Comparison of ENCODE assay signal across 11 cellular contexts in the genomic region with DNA sequence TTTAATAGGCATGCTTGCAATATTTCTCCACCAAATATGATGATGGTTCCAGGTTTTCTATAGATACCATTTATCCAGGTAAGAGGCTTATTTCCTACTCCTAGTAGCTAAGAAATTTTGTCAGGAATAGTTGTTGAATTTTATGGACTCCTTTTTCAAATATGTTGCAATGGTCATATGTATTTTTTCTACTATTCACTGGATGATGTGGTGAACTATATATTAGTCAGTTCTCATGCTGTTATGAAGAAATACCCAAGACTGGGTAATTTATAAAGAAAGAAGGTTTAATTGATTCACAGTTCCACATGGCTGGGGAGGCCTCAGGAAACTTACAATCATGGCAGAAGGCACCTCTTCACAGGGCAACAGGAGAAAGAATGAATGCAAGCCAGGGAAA.
A peak's percentile ranks its signal among the peaks of the same experiment; 100 is the strongest.
DNase-seq lines count a peak whose midpoint lies in the region; ATAC-seq and TF ChIP-seq lines count a peak whose summit lies in the region.
"Had no signal": no experiment of that assay in that cellular context is flagged by ENCODE, and none has a peak within 500 bp of the region (broad histone marks: within the 10 kb centered on the region; RNA-seq: fewer than 3 reads in every experiment).

No MANE protein-coding gene starts in this region.

- H2AFZ ChIP-seq in GM23248 (no peak overlapping the region), HCT116 (ENCODE audit: low read depth, low read length, poor library complexity, severe bottlenecking) (no peak overlapping the region)

- in situ Hi-C loops in GM23248 (cut with MboI), result no loop called here

- POLR2A ChIA-PET in HCT116 (lab: Charles Lee) (no interaction called here), WTC11 (lab: Charles Lee) (no interaction called here)
- POLR2A ChIA-PET in activated CD4-positive, alpha-beta T cell treated with anti-CD3 and anti-CD28 coated beads, Interleukin-2, amount 10 ng/mL, durations not matched to agents 7 days and 5 days (lab: Charles Lee), result no interaction called here

- H3K9ac ChIP-seq in GM23248, result no peak overlapping the region
- H3K9ac ChIP-seq in HCT116 (ENCODE audit: low read length), result no peak overlapping the region
- H3K9ac ChIP-seq: BLaER1 had no signal

- H3K9me3 ChIP-seq in GM23248 (ENCODE audit: low read depth) (peaks cover 4% of the 10 kb centered on the region), HCT116 (ENCODE audit: control insufficient read depth in 1 of 2, insufficient read depth in 1 of 2, low read depth in 1 of 2, low read length in 2 of 2) (peaks cover 0 to under 1% of the 10 kb centered on the region in 2 experiments; a peak in 1 of 4 replicates), heart right ventricle (peaks cover 0 to 14% (median under 1%) of the 10 kb centered on the region in 11 donors)

- no TSS peak for BruUV-seq in HCT116 (replicated peaks; lab: Mats Ljungman, UMichigan)

- H3K4me2 ChIP-seq in GM23248 (ENCODE audit: unreplicated experiment), result peak overlapping the region; percentile 39
- peak overlapping the region; percentile 7; the same call in 1 of the 2 replicates for H3K4me2 ChIP-seq in HCT116 (ENCODE audit: low read length)
- H3K4me2 ChIP-seq: BLaER1 had no signal

- peaks cover 33% of the 10 kb centered on the region for H3K9me3 Mint-ChIP-seq in WTC11
- H3K9me3 Mint-ChIP-seq in activated CD4-positive, alpha-beta T cell treated with anti-CD3 and anti-CD28 coated beads, Interleukin-2, amount 10 ng/mL, durations not matched to agents 7 days and 5 days, result peaks cover 7% of the 10 kb centered on the region

- CTCF ChIA-PET in HCT116 (lab: Charles Lee), result no interaction called here
- CTCF ChIA-PET in WTC11 (lab: Charles Lee), result no interaction called here
- CTCF ChIA-PET in activated CD4-positive, alpha-beta T cell treated with anti-CD3 and anti-CD28 coated beads, Interleukin-2, amount 10 ng/mL, durations not matched to agents 7 days and 5 days (lab: Charles Lee), result interaction anchor here (0.7 kb wide), 1 partner anchor 178 kb away, joined by 3 read pairs; no protein-coding TSS in a partner anchor

- H3K36me3 ChIP-seq in GM23248 (ENCODE audit: low read depth) (no peaks in the 10 kb centered on the region), HCT116 (ENCODE audit: control insufficient read depth in 1 of 2, insufficient read depth in 2 of 2, low read length in 2 of 2) (no peaks in the 10 kb centered on the region), heart right ventricle (no peaks in the 10 kb centered on the region)
- H3K36me3 ChIP-seq: BLaER1 had no signal

- ATAC-seq in HCT116 (no peak), WTC11 (no peak), heart right ventricle (no peak)

- RAD21 ChIA-PET in HCT116 (lab: Charles Lee; ENCODE audit: low non-redundant PET in 1 of 2, low total read pairs in 2 of 2, uncharacterized antibody in 2 of 2, unreplicated experiment in 2 of 2), result no interaction called here

- DNase-seq in GM23248, result peak; percentile 45
- DNase-seq in HCT116 (ENCODE audit: low read depth, low spot score), result no peak
- DNase-seq in WTC11 (ENCODE audit: low spot score), result no peak
- no peak for DNase-seq in heart right ventricle
- no peak for DNase-seq in activated CD4-positive, alpha-beta T cell treated with anti-CD3 and anti-CD28 coated beads, Interleukin-2, amount 10 ng/mL, durations not matched to agents 7 days and 5 days
- DNase-seq in DMS153 (lab: John Stamatoyannopoulos, UW), result no peak
- DNase-seq: AML-193; Caco-2; CD8-positive, alpha-beta memory T cell; DMS53 had no signal

- H3K4me3 Mint-ChIP-seq in WTC11, result no peak overlapping the region
- no peak overlapping the region for H3K4me3 Mint-ChIP-seq in activated CD4-positive, alpha-beta T cell treated with anti-CD3 and anti-CD28 coated beads, Interleukin-2, amount 10 ng/mL, durations not matched to agents 7 days and 5 days
- H3K4me3 Mint-ChIP-seq: CD8-positive, alpha-beta memory T cell had no signal

- H3K27ac ChIP-seq in GM23248, result peak overlapping the region; percentile 77
- no peak overlapping the region for H3K27ac ChIP-seq in HCT116 (ENCODE audit: low read depth, low read length)
- peak overlapping the region in 1 of 10 donors; percentile 32 for H3K27ac ChIP-seq in heart right ventricle
- H3K27ac ChIP-seq: BLaER1 had no signal

- H3K9me2 ChIP-seq in GM23248 (ENCODE audit: insufficient read depth) (no peaks in the 10 kb centered on the region), HCT116 (ENCODE audit: insufficient read depth) (no peaks in the 10 kb centered on the region)

- intact Hi-C loops in HCT116 (cut with micrococcal nuclease), result no loop called here
- intact Hi-C loops in heart right ventricle (cut with DNase I), result no loop called here

- peaks cover 34% of the 10 kb centered on the region for H3K4me1 Mint-ChIP-seq in WTC11
- H3K4me1 Mint-ChIP-seq in activated CD4-positive, alpha-beta T cell treated with anti-CD3 and anti-CD28 coated beads, Interleukin-2, amount 10 ng/mL, durations not matched to agents 7 days and 5 days, result no peaks in the 10 kb centered on the region
- H3K4me1 Mint-ChIP-seq: CD8-positive, alpha-beta memory T cell had no signal

- H3K79me2 ChIP-seq in GM23248 (ENCODE audit: insufficient read depth) (no peaks in the 10 kb centered on the region), HCT116 (ENCODE audit: insufficient read depth, low read length) (no peaks in the 10 kb centered on the region)

- H3K27me3 Mint-ChIP-seq in WTC11 (ENCODE audit: low read depth), result no peaks in the 10 kb centered on the region
- H3K27me3 Mint-ChIP-seq in activated CD4-positive, alpha-beta T cell treated with anti-CD3 and anti-CD28 coated beads, Interleukin-2, amount 10 ng/mL, durations not matched to agents 7 days and 5 days, result no peaks in the 10 kb centered on the region
- H3K27me3 Mint-ChIP-seq: CD8-positive, alpha-beta memory T cell had no signal

- H3K27me3 ChIP-seq in GM23248 (replicated peaks; ENCODE audit: insufficient read depth) (no peaks in the 10 kb centered on the region), HCT116 (ENCODE audit: insufficient read depth, low read length) (no peaks in the 10 kb centered on the region), heart right ventricle (no peaks in the 10 kb centered on the region)
- H3K27me3 ChIP-seq: BLaER1 had no signal

- peaks cover 29% of the 10 kb centered on the region for H3K4me1 ChIP-seq in GM23248 (ENCODE audit: insufficient read depth)
- H3K4me1 ChIP-seq in HCT116 (ENCODE audit: control insufficient read depth in 1 of 2, insufficient read depth in 2 of 2, low read length in 2 of 2), result peaks cover 6 to 15% of the 10 kb centered on the region in 2 experiments; a peak in 2 of 4 replicates
- H3K4me1 ChIP-seq in heart right ventricle, result peaks cover 0 to 20% (median 9%) of the 10 kb centered on the region in 9 donors
- H3K4me1 ChIP-seq: BLaER1 had no signal

- no peak for TF ChIP-seq RAD21 in HCT116 (IDR thresholded peaks at IDR 0.05; ENCODE audit: low read depth)

- TF ChIP-seq CTCF in HCT116 (IDR thresholded peaks at IDR 0.05 in 2 of 3, conservative IDR thresholded peaks at IDR 0.05 in 1 of 3; ENCODE audit: borderline replicate concordance in 1 of 3, insufficient read depth in 1 of 3, low read depth in 2 of 3, low read length in 2 of 3), result no peak
- TF ChIP-seq CTCF in WTC11 (IDR thresholded peaks at IDR 0.05), result no peak
- TF ChIP-seq CTCF in heart right ventricle (IDR thresholded peaks at IDR 0.05), result no peak

- 0 out of 2 replicates have a peak overlapping the region, but pooled peaks have one; percentile 54 for H3K27ac Mint-ChIP-seq in WTC11
- H3K27ac Mint-ChIP-seq in activated CD4-positive, alpha-beta T cell treated with anti-CD3 and anti-CD28 coated beads, Interleukin-2, amount 10 ng/mL, durations not matched to agents 7 days and 5 days, result no peak overlapping the region
- H3K27ac Mint-ChIP-seq: CD8-positive, alpha-beta memory T cell had no signal

- no peak overlapping the region for H3K4me3 ChIP-seq in GM23248
- no peak overlapping the region for H3K4me3 ChIP-seq in HCT116 (replicated peaks in 1 of 2; ENCODE audit: low read depth in 1 of 2, low read length in 2 of 2)
- no peak overlapping the region for H3K4me3 ChIP-seq in heart right ventricle
- H3K4me3 ChIP-seq: BLaER1 had no signal

- TF ChIP-seq POLR2A in HCT116 (IDR thresholded peaks at IDR 0.05; ENCODE audit: borderline replicate concordance, extremely low read depth, insufficient read depth, insufficient read length), result no peak

- H4K20me1 ChIP-seq in GM23248 (ENCODE audit: insufficient read depth), result no peaks in the 10 kb centered on the region
- no peaks in the 10 kb centered on the region for H4K20me1 ChIP-seq in HCT116 (ENCODE audit: insufficient read depth)
- H4K20me1 ChIP-seq: BLaER1 had no signal

- H3F3A ChIP-seq in GM23248 (ENCODE audit: insufficient read depth), result peaks cover 24% of the 10 kb centered on the region; the same call in 1 of the 2 replicates

- H3K36me3 Mint-ChIP-seq in WTC11, result peaks cover 13% of the 10 kb centered on the region
- no peaks in the 10 kb centered on the region for H3K36me3 Mint-ChIP-seq in activated CD4-positive, alpha-beta T cell treated with anti-CD3 and anti-CD28 coated beads, Interleukin-2, amount 10 ng/mL, durations not matched to agents 7 days and 5 days (ENCODE audit: low read depth)

TF ChIP-seq in HCT116, 20 proteins besides CTCF, POLR2A, EP300 and RAD21 (continues in another document):
- TF ChIP-seq EZH2phosphoT487 (IDR thresholded peaks at IDR 0.05; ENCODE audit: borderline replicate concordance) (no peak), YY1 (IDR thresholded peaks at IDR 0.05; ENCODE audit: extremely low read depth, insufficient replicate concordance, low read depth, low read length) (no peak), TCF7L2 (IDR thresholded peaks at IDR 0.05; ENCODE audit: borderline replicate concordance, extremely low read depth, insufficient read depth, insufficient read length) (no peak), CBX3 (IDR thresholded peaks at IDR 0.05; ENCODE audit: low read depth) (no peak), ZFX (IDR thresholded peaks at IDR 0.05) (no peak)
- TF ChIP-seq, protein P1, sequence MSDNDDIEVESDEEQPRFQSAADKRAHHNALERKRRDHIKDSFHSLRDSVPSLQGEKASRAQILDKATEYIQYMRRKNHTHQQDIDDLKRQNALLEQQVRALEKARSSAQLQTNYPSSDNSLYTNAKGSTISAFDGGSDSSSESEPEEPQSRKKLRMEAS (IDR thresholded peaks at IDR 0.05), result no peak

TF ChIP-seq in WTC11, 78 proteins besides CTCF, POLR2A, EP300 and RAD21 (continues in another document):
- TF ChIP-seq, protein P2, sequence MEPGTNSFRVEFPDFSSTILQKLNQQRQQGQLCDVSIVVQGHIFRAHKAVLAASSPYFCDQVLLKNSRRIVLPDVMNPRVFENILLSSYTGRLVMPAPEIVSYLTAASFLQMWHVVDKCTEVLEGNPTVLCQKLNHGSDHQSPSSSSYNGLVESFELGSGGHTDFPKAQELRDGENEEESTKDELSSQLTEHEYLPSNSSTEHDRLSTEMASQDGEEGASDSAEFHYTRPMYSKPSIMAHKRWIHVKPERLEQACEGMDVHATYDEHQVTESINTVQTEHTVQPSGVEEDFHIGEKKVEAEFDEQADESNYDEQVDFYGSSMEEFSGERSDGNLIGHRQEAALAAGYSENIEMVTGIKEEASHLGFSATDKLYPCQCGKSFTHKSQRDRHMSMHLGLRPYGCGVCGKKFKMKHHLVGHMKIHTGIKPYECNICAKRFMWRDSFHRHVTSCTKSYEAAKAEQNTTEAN (CRISPR knock-in tag; IDR thresholded peaks at IDR 0.05), result no peak
- no peak for TF ChIP-seq GRHL2 (CRISPR knock-in tag; IDR thresholded peaks at IDR 0.05; ENCODE audit: insufficient replicate concordance, severe bottlenecking)
